Comparison of ENCODE assay signal across 9 cellular contexts in the genomic region with DNA sequence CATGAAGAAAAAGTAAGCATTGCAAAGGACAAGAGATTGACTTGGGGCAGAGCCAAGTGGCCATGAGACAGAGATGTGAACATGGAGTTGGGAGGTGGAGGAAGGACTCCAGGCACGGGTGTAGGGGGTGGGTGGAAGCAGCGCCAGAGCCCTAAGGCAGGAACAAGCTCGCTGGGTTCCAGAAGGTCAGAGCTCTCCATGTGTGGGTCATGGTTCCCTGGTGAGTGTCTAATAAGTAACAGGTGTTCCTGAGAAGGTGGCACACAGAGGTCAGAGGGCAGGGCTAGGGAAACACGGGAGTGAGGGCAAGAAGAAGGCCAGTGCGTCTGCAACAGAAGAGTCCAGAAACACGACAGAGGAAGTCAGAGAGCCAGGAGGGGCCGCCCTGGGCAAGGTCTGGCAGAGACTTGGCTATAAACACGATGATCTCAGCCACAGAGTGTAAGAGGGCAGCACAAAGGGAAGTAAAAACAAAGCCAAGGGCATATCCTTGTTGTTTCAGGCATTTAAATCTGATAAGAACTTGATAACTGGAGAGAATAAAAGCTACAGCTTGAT.
DNase-seq lines count a peak whose midpoint lies in the region; ATAC-seq, FAIRE-seq and TF ChIP-seq lines count a peak whose summit lies in the region.
"Had no signal": no experiment of that assay in that cellular context is flagged by ENCODE, and none has a peak within 500 bp of the region (broad histone marks: within the 10 kb centered on the region; RNA-seq: fewer than 3 reads in every experiment).

No MANE protein-coding gene starts in this region.

- peak overlapping the region; percentile 29 for H3K4me3 Mint-ChIP-seq in progenitor cell of endocrine pancreas (ENCODE audit: low read depth)
- H3K4me3 Mint-ChIP-seq in activated CD4-positive, alpha-beta T cell treated with anti-CD3 and anti-CD28 coated beads, Interleukin-2, amount 10 ng/mL, durations not matched to agents 7 days and 5 days: no peak overlapping the region

- no peaks in the 10 kb centered on the region for H3K27me3 Mint-ChIP-seq in progenitor cell of endocrine pancreas
- H3K27me3 Mint-ChIP-seq in activated CD4-positive, alpha-beta T cell treated with anti-CD3 and anti-CD28 coated beads, Interleukin-2, amount 10 ng/mL, durations not matched to agents 7 days and 5 days: peaks cover 10% of the 10 kb centered on the region

- FAIRE-seq in G401.6 (lab: Jason Lieb, UNC): peak; percentile 90

- DNase-seq in progenitor cell of endocrine pancreas (ENCODE audit: low spot score, unreplicated experiment) (no peak), HuH-7 (ENCODE audit: low spot score) (no peak)
- no peak for DNase-seq in activated CD4-positive, alpha-beta T cell treated with anti-CD3 and anti-CD28 coated beads, Interleukin-2, amount 10 ng/mL, durations not matched to agents 7 days and 5 days
- DNase-seq: activated gamma-delta T cell had no signal

- no peak overlapping the region for H3K27ac ChIP-seq in gastroesophageal sphincter

- no peaks in the 10 kb centered on the region for H3K27me3 ChIP-seq in gastroesophageal sphincter

- no peak for TF ChIP-seq EP300 in gastroesophageal sphincter (IDR thresholded peaks at IDR 0.05)

- no peaks in the 10 kb centered on the region for H3K9me3 ChIP-seq in gastroesophageal sphincter

- H3K4me1 Mint-ChIP-seq in progenitor cell of endocrine pancreas (ENCODE audit: low read depth): peaks cover 52% of the 10 kb centered on the region
- peaks cover 3% of the 10 kb centered on the region for H3K4me1 Mint-ChIP-seq in activated CD4-positive, alpha-beta T cell treated with anti-CD3 and anti-CD28 coated beads, Interleukin-2, amount 10 ng/mL, durations not matched to agents 7 days and 5 days

- H3K36me3 Mint-ChIP-seq in progenitor cell of endocrine pancreas (ENCODE audit: insufficient read depth): no peaks in the 10 kb centered on the region
- H3K36me3 Mint-ChIP-seq in activated CD4-positive, alpha-beta T cell treated with anti-CD3 and anti-CD28 coated beads, Interleukin-2, amount 10 ng/mL, durations not matched to agents 7 days and 5 days (ENCODE audit: low read depth): no peaks in the 10 kb centered on the region

- no peak for TF ChIP-seq POLR2A in gastroesophageal sphincter (IDR thresholded peaks at IDR 0.05)

- 45 to 58% methylated on average over 7 to 8 of the region's 8 CpGs for WGBS in gastroesophageal sphincter (ENCODE audit: low coverage in 1 of 2), 2 donors

- ATAC-seq in gastroesophageal sphincter (peak; percentile 78), HG03175 (IDR thresholded peaks at IDR 0.05; ENCODE audit: unreplicated experiment) (no peak), GM21360 (IDR thresholded peaks at IDR 0.05; ENCODE audit: unreplicated experiment) (no peak)

- POLR2A ChIA-PET in activated CD4-positive, alpha-beta T cell treated with anti-CD3 and anti-CD28 coated beads, Interleukin-2, amount 10 ng/mL, durations not matched to agents 7 days and 5 days (lab: Charles Lee): no interaction called here

- no peak overlapping the region for H3K4me3 ChIP-seq in gastroesophageal sphincter

- no peaks in the 10 kb centered on the region for H3K36me3 ChIP-seq in gastroesophageal sphincter

- no peak for TF ChIP-seq CTCF in gastroesophageal sphincter (IDR thresholded peaks at IDR 0.05)
- TF ChIP-seq CTCF in progenitor cell of endocrine pancreas (IDR thresholded peaks at IDR 0.05; ENCODE audit: unreplicated experiment): no peak

- H3K27ac Mint-ChIP-seq in progenitor cell of endocrine pancreas: peak overlapping the region; percentile 17
- H3K27ac Mint-ChIP-seq in activated CD4-positive, alpha-beta T cell treated with anti-CD3 and anti-CD28 coated beads, Interleukin-2, amount 10 ng/mL, durations not matched to agents 7 days and 5 days: no peak overlapping the region

- CTCF ChIA-PET in activated CD4-positive, alpha-beta T cell treated with anti-CD3 and anti-CD28 coated beads, Interleukin-2, amount 10 ng/mL, durations not matched to agents 7 days and 5 days (lab: Charles Lee): no interaction called here

- no peaks in the 10 kb centered on the region for H3K4me1 ChIP-seq in gastroesophageal sphincter

- no peaks in the 10 kb centered on the region for H3K9me3 Mint-ChIP-seq in progenitor cell of endocrine pancreas (ENCODE audit: low read depth)
- no peaks in the 10 kb centered on the region for H3K9me3 Mint-ChIP-seq in activated CD4-positive, alpha-beta T cell treated with anti-CD3 and anti-CD28 coated beads, Interleukin-2, amount 10 ng/mL, durations not matched to agents 7 days and 5 days

TF ChIP-seq in PFSK-1, 5 proteins besides CTCF, POLR2A, EP300 and RAD21:
- TF ChIP-seq SIN3A (IDR thresholded peaks at IDR 0.05; ENCODE audit: borderline replicate concordance, insufficient read depth, low read length): 0 out of 2 replicates have a peak, but pooled peaks have one; percentile 21
- no peak for TF ChIP-seq POLR2AphosphoS5 (IDR thresholded peaks at IDR 0.05; ENCODE audit: low read depth, low read length)
- TF ChIP-seq, protein P1, sequence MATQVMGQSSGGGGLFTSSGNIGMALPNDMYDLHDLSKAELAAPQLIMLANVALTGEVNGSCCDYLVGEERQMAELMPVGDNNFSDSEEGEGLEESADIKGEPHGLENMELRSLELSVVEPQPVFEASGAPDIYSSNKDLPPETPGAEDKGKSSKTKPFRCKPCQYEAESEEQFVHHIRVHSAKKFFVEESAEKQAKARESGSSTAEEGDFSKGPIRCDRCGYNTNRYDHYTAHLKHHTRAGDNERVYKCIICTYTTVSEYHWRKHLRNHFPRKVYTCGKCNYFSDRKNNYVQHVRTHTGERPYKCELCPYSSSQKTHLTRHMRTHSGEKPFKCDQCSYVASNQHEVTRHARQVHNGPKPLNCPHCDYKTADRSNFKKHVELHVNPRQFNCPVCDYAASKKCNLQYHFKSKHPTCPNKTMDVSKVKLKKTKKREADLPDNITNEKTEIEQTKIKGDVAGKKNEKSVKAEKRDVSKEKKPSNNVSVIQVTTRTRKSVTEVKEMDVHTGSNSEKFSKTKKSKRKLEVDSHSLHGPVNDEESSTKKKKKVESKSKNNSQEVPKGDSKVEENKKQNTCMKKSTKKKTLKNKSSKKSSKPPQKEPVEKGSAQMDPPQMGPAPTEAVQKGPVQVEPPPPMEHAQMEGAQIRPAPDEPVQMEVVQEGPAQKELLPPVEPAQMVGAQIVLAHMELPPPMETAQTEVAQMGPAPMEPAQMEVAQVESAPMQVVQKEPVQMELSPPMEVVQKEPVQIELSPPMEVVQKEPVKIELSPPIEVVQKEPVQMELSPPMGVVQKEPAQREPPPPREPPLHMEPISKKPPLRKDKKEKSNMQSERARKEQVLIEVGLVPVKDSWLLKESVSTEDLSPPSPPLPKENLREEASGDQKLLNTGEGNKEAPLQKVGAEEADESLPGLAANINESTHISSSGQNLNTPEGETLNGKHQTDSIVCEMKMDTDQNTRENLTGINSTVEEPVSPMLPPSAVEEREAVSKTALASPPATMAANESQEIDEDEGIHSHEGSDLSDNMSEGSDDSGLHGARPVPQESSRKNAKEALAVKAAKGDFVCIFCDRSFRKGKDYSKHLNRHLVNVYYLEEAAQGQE (IDR thresholded peaks at IDR 0.05; ENCODE audit: insufficient read depth in 1 of 2, low read depth in 2 of 2, low read length in 2 of 2): no peak
- peak; percentile 29 for TF ChIP-seq FOXP2 (optimal IDR thresholded peaks at IDR 0.05; ENCODE audit: borderline replicate concordance, extremely low read depth, extremely low read length, insufficient read depth)
- no peak for TF ChIP-seq TAF1 (IDR thresholded peaks at IDR 0.05; ENCODE audit: borderline replicate concordance, insufficient read depth, low read length)
TF ChIP-seq in PFSK-1: peak in this region for 2.
